ENCODE assay signal across 17 cellular contexts in the genomic region with DNA sequence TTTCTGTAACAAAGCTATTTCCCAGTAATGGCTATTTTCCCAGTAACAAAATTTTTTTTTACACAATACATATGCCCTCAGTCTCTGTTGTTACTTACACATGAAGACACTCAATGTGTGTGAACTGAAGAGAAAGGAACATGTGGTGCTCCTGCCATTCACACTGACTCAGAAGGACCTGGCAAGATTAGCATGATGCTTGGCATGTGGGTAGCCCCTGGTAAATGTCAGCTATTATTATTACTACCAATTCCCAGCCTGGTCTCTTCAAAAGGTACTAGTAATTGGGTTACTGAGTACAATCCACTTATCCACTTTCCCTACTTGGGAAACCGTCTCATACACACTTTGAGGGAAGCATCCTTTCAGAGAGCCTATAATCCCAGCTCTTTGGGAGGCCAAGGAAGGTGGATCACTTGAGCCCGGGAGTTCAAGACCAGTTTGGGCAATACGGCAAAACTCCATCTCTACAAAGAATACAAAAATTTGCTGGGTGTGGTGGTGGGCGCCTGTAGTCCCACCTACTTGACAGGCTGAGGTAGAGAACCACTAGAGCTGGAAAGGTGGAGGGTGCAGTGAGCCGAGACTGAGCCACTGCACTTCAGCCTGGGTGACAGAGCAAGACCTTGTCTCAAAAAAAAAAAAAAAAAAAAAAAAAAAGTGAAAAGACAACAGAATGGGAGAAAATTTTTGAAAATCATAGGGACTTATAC. TPM values are rescaled to one million over a fixed set of nuclear protein-coding genes. Genes with fewer than 3 reads are reported as not detected.
DNase-seq lines count a peak whose midpoint lies in the region; ATAC-seq lines count a peak whose summit lies in the region.
"Had no signal": no experiment of that assay in that cellular context is flagged by ENCODE, and none has a peak within 500 bp of the region (broad histone marks: within the 10 kb centered on the region; RNA-seq: fewer than 3 reads in every experiment).

No MANE protein-coding gene starts in this region.

- H3K14ac ChIP-seq in trophoblast cell (ENCODE audit: low read length): no peak overlapping the region

- H3K27ac Mint-ChIP-seq in activated T-helper 17 cell treated with anti-CD3 and anti-CD28 coated beads, Interleukin-2, amount 50 U/mL, for 72 hours: peak overlapping the region; percentile 70
- peak overlapping the region; percentile 35 for H3K27ac Mint-ChIP-seq in stimulated activated memory B cell treated with anti-CD40 and anti-IgM and Interleukin-4, amounts not matched to agents 10 μg/mL and 1 μg/mL and 100 μg/mL, for 72 hours

- in situ Hi-C loops in GM23248 (cut with MboI): no loop called here

- no peaks in the 10 kb centered on the region for H3K79me1 ChIP-seq in trophoblast cell (ENCODE audit: low read length)

- H3K4ac ChIP-seq in trophoblast cell (ENCODE audit: low read depth, low read length): no peak overlapping the region

- H4K12ac ChIP-seq in trophoblast cell (ENCODE audit: low read depth, low read length): no peak overlapping the region

- no peak overlapping the region for H3K4me3 ChIP-seq in GM23248
- no peak overlapping the region for H3K4me3 ChIP-seq in trophoblast cell (ENCODE audit: low read depth, low read length)
- H3K4me3 ChIP-seq: esophagus muscularis mucosa, heart right ventricle, mucosa of descending colon, stomach had no signal

- no peak overlapping the region for H2BK12ac ChIP-seq in trophoblast cell (ENCODE audit: low read length)

- no peak overlapping the region for H2AK5ac ChIP-seq in trophoblast cell (ENCODE audit: low read length)

- H4K20me1 ChIP-seq in GM23248 (ENCODE audit: insufficient read depth): no peaks in the 10 kb centered on the region; the same call in 1 of the 2 replicates

- H3K18ac ChIP-seq in trophoblast cell (ENCODE audit: low read length): no peak overlapping the region

- no peak overlapping the region for H2AFZ ChIP-seq in GM23248
- no peak overlapping the region for H2AFZ ChIP-seq in trophoblast cell (ENCODE audit: insufficient read depth, low read length, poor library complexity)

- H2BK120ac ChIP-seq in trophoblast cell (ENCODE audit: insufficient read depth, low read length, poor library complexity): no peak overlapping the region

- H3K9me2 ChIP-seq in GM23248 (ENCODE audit: insufficient read depth): no peaks in the 10 kb centered on the region

- H3F3A ChIP-seq in GM23248 (ENCODE audit: insufficient read depth): peaks cover 14% of the 10 kb centered on the region

- no peaks in the 10 kb centered on the region for H3K9me3 Mint-ChIP-seq in activated T-cell treated with anti-CD3 and anti-CD28 coated beads, Interleukin-2, amount 50 U/mL, for 4 hours
- H3K9me3 Mint-ChIP-seq in activated T-helper 17 cell treated with anti-CD3 and anti-CD28 coated beads, Interleukin-2, amount 50 U/mL, for 72 hours: no peaks in the 10 kb centered on the region
- no peaks in the 10 kb centered on the region for H3K9me3 Mint-ChIP-seq in stimulated activated memory B cell treated with anti-CD40 and anti-IgM and Interleukin-4, amounts not matched to agents 10 μg/mL and 1 μg/mL and 100 μg/mL, for 72 hours

- DNase-seq in activated T-cell treated with anti-CD3 and anti-CD28 coated beads, Interleukin-2, amount 50 U/mL, for 4 hours: no peak
- no peak for DNase-seq in activated T-cell treated with anti-CD3 and anti-CD28 coated beads, Interleukin-2, amount 50 U/mL, for 48 hours
- DNase-seq in GM23248 (peak; percentile 10), HuH-7.5 (ENCODE audit: low spot score) (no peak), trophoblast cell (no peak), NCI-H2081 treated with DMSO at 0.1 percent for 48 hours (lab: John Stamatoyannopoulos, UW) (no peak)
- DNase-seq: activated CD8-positive, alpha-beta memory T cell treated with anti-CD3 and anti-CD28 coated beads, Interleukin-2, amount 50 U/mL, for 48 hours; COR-L47; dermis blood vessel endothelial cell; heart right ventricle; KBM-7; mucosa of descending colon; NCI-H1417; stomach had no signal

- peaks cover 26% of the 10 kb centered on the region for H3K36me3 Mint-ChIP-seq in activated T-cell treated with anti-CD3 and anti-CD28 coated beads, Interleukin-2, amount 50 U/mL, for 4 hours (ENCODE audit: insufficient read depth)
- H3K36me3 Mint-ChIP-seq in activated T-helper 17 cell treated with anti-CD3 and anti-CD28 coated beads, Interleukin-2, amount 50 U/mL, for 72 hours (ENCODE audit: low read depth): peaks cover 98% of the 10 kb centered on the region
- H3K36me3 Mint-ChIP-seq in stimulated activated memory B cell treated with anti-CD40 and anti-IgM and Interleukin-4, amounts not matched to agents 10 μg/mL and 1 μg/mL and 100 μg/mL, for 72 hours: peaks cover 38% of the 10 kb centered on the region

- H3K9me3 ChIP-seq in GM23248 (ENCODE audit: low read depth) (no peaks in the 10 kb centered on the region), trophoblast cell (ENCODE audit: insufficient read depth, low read depth, low read length) (no peaks in the 10 kb centered on the region)
- H3K9me3 ChIP-seq: esophagus muscularis mucosa, heart right ventricle, mucosa of descending colon had no signal

- no peak overlapping the region for H3K9ac ChIP-seq in GM23248
- H3K9ac ChIP-seq in trophoblast cell (ENCODE audit: low read length): no peak overlapping the region

- H3K79me2 ChIP-seq in GM23248 (ENCODE audit: insufficient read depth) (peaks cover 77% of the 10 kb centered on the region), trophoblast cell (ENCODE audit: control insufficient read depth, insufficient read depth, low read length, poor library complexity) (no peaks in the 10 kb centered on the region)

- no peak overlapping the region for H4K8ac ChIP-seq in trophoblast cell (ENCODE audit: low read depth, low read length)

- no peak overlapping the region for H2BK5ac ChIP-seq in trophoblast cell (ENCODE audit: low read depth, low read length, poor library complexity)

- peak; percentile 49 to 61 for ATAC-seq in activated T-cell treated with anti-CD3 and anti-CD28 coated beads, Interleukin-2, amount 50 U/mL, for 4 hours
- ATAC-seq in activated T-helper 17 cell treated with anti-CD3 and anti-CD28 coated beads, Interleukin-2, amount 50 U/mL, for 72 hours (replicated peaks): peak; percentile 38
- no peak for ATAC-seq in stimulated activated memory B cell treated with anti-CD40 and anti-IgM and Interleukin-4, amounts not matched to agents 10 μg/mL and 1 μg/mL and 100 μg/mL, for 72 hours
- ATAC-seq: mucosa of descending colon had no signal

- H3K36me3 ChIP-seq in GM23248 (ENCODE audit: low read depth) (peaks cover 7% of the 10 kb centered on the region; the same call in 1 of the 2 replicates), trophoblast cell (ENCODE audit: control insufficient read depth in 1 of 2, insufficient read depth in 2 of 2, low read length in 2 of 2) (peaks cover 18% of the 10 kb centered on the region in 2 experiments)

- H3K4me1 Mint-ChIP-seq in activated T-cell treated with anti-CD3 and anti-CD28 coated beads, Interleukin-2, amount 50 U/mL, for 4 hours (ENCODE audit: low read depth): peaks cover 47% of the 10 kb centered on the region
- peaks cover 11% of the 10 kb centered on the region for H3K4me1 Mint-ChIP-seq in activated T-helper 17 cell treated with anti-CD3 and anti-CD28 coated beads, Interleukin-2, amount 50 U/mL, for 72 hours
- peaks cover 39% of the 10 kb centered on the region for H3K4me1 Mint-ChIP-seq in stimulated activated memory B cell treated with anti-CD40 and anti-IgM and Interleukin-4, amounts not matched to agents 10 μg/mL and 1 μg/mL and 100 μg/mL, for 72 hours

- H3K27me3 Mint-ChIP-seq in activated T-cell treated with anti-CD3 and anti-CD28 coated beads, Interleukin-2, amount 50 U/mL, for 4 hours (ENCODE audit: low read depth): no peaks in the 10 kb centered on the region
- no peaks in the 10 kb centered on the region for H3K27me3 Mint-ChIP-seq in activated T-helper 17 cell treated with anti-CD3 and anti-CD28 coated beads, Interleukin-2, amount 50 U/mL, for 72 hours
- no peaks in the 10 kb centered on the region for H3K27me3 Mint-ChIP-seq in stimulated activated memory B cell treated with anti-CD40 and anti-IgM and Interleukin-4, amounts not matched to agents 10 μg/mL and 1 μg/mL and 100 μg/mL, for 72 hours

- H3K27ac ChIP-seq in GM23248 (no peak overlapping the region), trophoblast cell (ENCODE audit: low read depth, low read length) (no peak overlapping the region)
- H3K27ac ChIP-seq: esophagus muscularis mucosa, heart right ventricle, stomach had no signal

- WGBS in GM23248 (ENCODE audit: low coverage in 1 of 2, low lambda C conversion rate in 2 of 2, missing lambda C conversion rate in 2 of 2), 2 experiments: 78 to 93% methylated on average over 3 to 5 of the region's 5 CpGs
- WGBS in trophoblast cell (ENCODE audit: extremely low coverage, insufficient coverage, insufficient read length): no CpG with 5 or more reads among the region's 5 CpGs

- H3K27me3 ChIP-seq in GM23248 (replicated peaks; ENCODE audit: insufficient read depth) (no peaks in the 10 kb centered on the region), trophoblast cell (ENCODE audit: insufficient read depth, low read length) (no peaks in the 10 kb centered on the region)

- no peak overlapping the region for H3K4me3 Mint-ChIP-seq in activated T-cell treated with anti-CD3 and anti-CD28 coated beads, Interleukin-2, amount 50 U/mL, for 4 hours
- H3K4me3 Mint-ChIP-seq in activated T-helper 17 cell treated with anti-CD3 and anti-CD28 coated beads, Interleukin-2, amount 50 U/mL, for 72 hours: peak overlapping the region; percentile 23
- H3K4me3 Mint-ChIP-seq in stimulated activated memory B cell treated with anti-CD40 and anti-IgM and Interleukin-4, amounts not matched to agents 10 μg/mL and 1 μg/mL and 100 μg/mL, for 72 hours: no peak overlapping the region

- H3K4me2 ChIP-seq in GM23248 (ENCODE audit: unreplicated experiment): no peak overlapping the region
- H3K4me2 ChIP-seq in trophoblast cell (ENCODE audit: low read length): no peak overlapping the region

- H3K4me1 ChIP-seq in GM23248 (ENCODE audit: insufficient read depth): peaks cover 4% of the 10 kb centered on the region
- H3K4me1 ChIP-seq in trophoblast cell (ENCODE audit: control insufficient read depth in 1 of 2, insufficient read depth in 2 of 2, low read length in 2 of 2): no peaks in the 10 kb centered on the region

- H4K91ac ChIP-seq in trophoblast cell (ENCODE audit: low read depth, low read length): no peak overlapping the region

- H3K23ac ChIP-seq in trophoblast cell (ENCODE audit: low read length): no peak overlapping the region

RNA-seq across cellular contexts. Expression of a gene that starts 14.6 kb away (rescaled TPM):
- total RNA-seq in activated T-cell treated with anti-CD3 and anti-CD28 coated beads, Interleukin-2, amount 50 U/mL, for 4 hours: 100 to 1,000 TPM in 2 of 3 donors, 10 to 100 TPM in 1; 94.4 to 119 (median 115) TPM
- 64.6 and 86.2 TPM in 2 replicates for total RNA-seq in GM23248 (2014; rRNA removed; shearing (Covaris generic))
- polyA plus RNA-seq in GM23248 (2016; fragmentation: Nextera tagmentation; extraction: Ambion mirVana): 119 and 124 TPM in 2 replicates
- 100 to 1,000 TPM; 159 to 187 TPM for total RNA-seq in activated T-helper 17 cell treated with anti-CD3 and anti-CD28 coated beads, Interleukin-2, amount 50 U/mL, for 72 hours
- polyA plus RNA-seq in trophoblast cell (2013): 199 and 211 TPM in 2 replicates
